Comparison of ENCODE assay signal across 23 cellular contexts in the genomic region with DNA sequence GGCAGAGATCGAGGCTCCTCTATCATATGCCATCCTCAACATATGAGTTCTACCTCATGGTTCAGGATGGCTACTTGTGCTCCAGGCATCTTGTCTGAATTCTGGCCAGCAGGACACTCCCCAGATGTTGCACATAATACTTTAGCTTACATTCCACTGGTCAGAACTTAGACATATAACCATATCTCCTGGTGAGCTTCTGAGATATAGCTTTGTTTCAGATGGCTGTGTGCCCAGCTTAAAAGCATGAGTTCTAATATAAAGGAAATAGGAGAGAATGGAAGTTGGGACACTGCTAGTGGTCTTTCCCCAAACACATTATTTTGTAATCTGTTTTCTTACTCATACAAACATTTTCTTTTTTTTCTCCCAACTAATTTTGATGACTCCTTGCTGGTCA.
"Had no signal": no experiment of that assay in that cellular context is flagged by ENCODE, and none has a peak within 500 bp of the region (broad histone marks: within the 10 kb centered on the region; RNA-seq: fewer than 3 reads in every experiment).

No MANE protein-coding gene starts in this region.

- FAIRE-seq: frontal cortex, TTC549, urothelium cell line had no signal

- H3K36me3 ChIP-seq: esophagus squamous epithelium, heart left ventricle, thyroid gland had no signal

- H3K27ac Mint-ChIP-seq: activated B cell treated with CpG ODN at 0.5 μM for 24 hours; activated CD4-positive, alpha-beta memory T cell treated with anti-CD3 and anti-CD28 coated beads for 36 hours; activated naive CD8-positive, alpha-beta T cell; brain; dendritic cell treated with granulocyte-macrophage colony-stimulating factor and Interleukin-4, amounts not matched to agents 40 ng/mL and 50 ng/mL, for 4 days had no signal

- H3K27ac ChIP-seq: esophagus squamous epithelium, heart left ventricle, thyroid gland had no signal

- H3K4me3 Mint-ChIP-seq: activated B cell treated with CpG ODN at 0.5 μM for 24 hours; activated CD4-positive, alpha-beta memory T cell treated with anti-CD3 and anti-CD28 coated beads for 36 hours; activated naive CD8-positive, alpha-beta T cell; brain; dendritic cell treated with granulocyte-macrophage colony-stimulating factor and Interleukin-4, amounts not matched to agents 40 ng/mL and 50 ng/mL, for 4 days had no signal

- H3K9me3 ChIP-seq: esophagus squamous epithelium, heart left ventricle, thyroid gland had no signal

- H3K9me3 Mint-ChIP-seq: activated B cell treated with CpG ODN at 0.5 μM for 24 hours; activated CD4-positive, alpha-beta memory T cell treated with anti-CD3 and anti-CD28 coated beads for 36 hours; brain; dendritic cell treated with granulocyte-macrophage colony-stimulating factor and Interleukin-4, amounts not matched to agents 40 ng/mL and 50 ng/mL, for 4 days had no signal

- DNase-seq: activated B cell treated with CpG ODN at 0.5 μM for 24 hours; activated CD4-positive, alpha-beta memory T cell treated with anti-CD3 and anti-CD28 coated beads for 36 hours; activated CD4-positive, alpha-beta T cell treated with anti-CD3 and anti-CD28 coated beads for 4 hours; activated T-cell treated with anti-CD3 and anti-CD28 coated beads for 4 hours; amygdala; cerebellar nuclear complex; effector memory CD4-positive, alpha-beta T cell; esophagus squamous epithelium; heart left ventricle; left ventricle myocardium superior; occipital lobe; retina; stimulated activated CD4-positive, alpha-beta T cell treated with anti-CD3 and anti-CD28 coated beads, Interleukin-2, amount 100 ng/mL, for 24 hours; stimulated activated naive CD4-positive, alpha-beta T cell treated with Interleukin-2 at 50 U/mL for 16 hours; SW 1271; T-helper 2 cell; thyroid gland had no signal

- H3K4me1 Mint-ChIP-seq: activated B cell treated with CpG ODN at 0.5 μM for 24 hours, brain had no signal

- H3K27me3 ChIP-seq: thyroid gland had no signal

- H3K36me3 Mint-ChIP-seq: activated CD4-positive, alpha-beta memory T cell treated with anti-CD3 and anti-CD28 coated beads for 36 hours; activated naive CD8-positive, alpha-beta T cell; brain had no signal

- ATAC-seq: heart left ventricle, left ventricle myocardium superior had no signal

- H3K4me1 ChIP-seq: heart left ventricle, thyroid gland had no signal

- H3K4me3 ChIP-seq: esophagus squamous epithelium, heart left ventricle, thyroid gland had no signal
